Comparison of ENCODE assay signal across 8 cellular contexts in genomic region chr20:2509468-2509781, GRCh38. TPM values are rescaled to one million over a fixed set of nuclear protein-coding genes. Genes with fewer than 3 reads are reported as not detected.
DNase-seq lines count a peak whose midpoint lies in the region; ATAC-seq, FAIRE-seq and TF ChIP-seq lines count a peak whose summit lies in the region.

No MANE protein-coding gene starts in this region.

- 58 to 76% (median 61%) methylated on average over 9 of the region's 9 CpGs for WGBS in small intestine, 3 donors

- no peaks in the 10 kb centered on the region for H3K9me2 ChIP-seq in HCT116 (ENCODE audit: insufficient read depth)

- TF ChIP-seq CTCF in HCT116 (IDR thresholded peaks at IDR 0.05 in 2 of 3, conservative IDR thresholded peaks at IDR 0.05 in 1 of 3; ENCODE audit: borderline replicate concordance in 1 of 3, insufficient read depth in 1 of 3, low read depth in 2 of 3, low read length in 2 of 3), result no peak
- no peak for TF ChIP-seq CTCF in GM10266 (IDR thresholded peaks at IDR 0.05; ENCODE audit: control insufficient read depth, insufficient read depth, low read depth, missing control alignments)

- H4K20me1 ChIP-seq in HCT116 (ENCODE audit: insufficient read depth), result no peaks in the 10 kb centered on the region

- ATAC-seq in HCT116, result peak; percentile 14; the same call in 1 of the 2 replicates
- ATAC-seq in GM18519 (IDR thresholded peaks at IDR 0.05; ENCODE audit: low FRiP score, unreplicated experiment), result no peak

- H3K4me3 ChIP-seq in HCT116 (replicated peaks in 1 of 2; ENCODE audit: low read depth in 1 of 2, low read length in 2 of 2), result peak overlapping the region; percentile 89 to 94
- H3K4me3 ChIP-seq in iPS-11a (ENCODE audit: low read depth, low read length), result peak overlapping the region; percentile 63
- peak overlapping the region in 1 of 2 donors; percentile 67 for H3K4me3 ChIP-seq in small intestine (ENCODE audit: low read depth in 1 of 2, low read length in 2 of 2)

- TF ChIP-seq POLR2A in HCT116 (IDR thresholded peaks at IDR 0.05; ENCODE audit: borderline replicate concordance, extremely low read depth, insufficient read depth, insufficient read length), result no peak

- no peaks in the 10 kb centered on the region for H3K9me3 Mint-ChIP-seq in activated CD4-positive, alpha-beta memory T cell treated with anti-CD3 and anti-CD28 coated beads, Interleukin-2, amount 10 ng/mL, durations not matched to agents 7 days and 5 days

- H3K4me2 ChIP-seq in HCT116 (ENCODE audit: low read length), result peak overlapping the region; percentile 70

- H3K27ac ChIP-seq in HCT116 (ENCODE audit: low read depth, low read length), result peak overlapping the region; percentile 59
- peak overlapping the region; percentile 68 to 86 for H3K27ac ChIP-seq in small intestine (ENCODE audit: low read depth in 1 of 2, low read length in 1 of 2)
- H3K27ac ChIP-seq in caudate nucleus (ENCODE audit: low read depth, low read length), result no peak overlapping the region

- TF ChIP-seq RAD21 in HCT116 (IDR thresholded peaks at IDR 0.05; ENCODE audit: low read depth), result no peak

- H3K4me1 Mint-ChIP-seq in activated CD4-positive, alpha-beta memory T cell treated with anti-CD3 and anti-CD28 coated beads, Interleukin-2, amount 10 ng/mL, durations not matched to agents 7 days and 5 days, result peaks cover 20% of the 10 kb centered on the region

- no peak for DNase-seq in HCT116 (ENCODE audit: low read depth, low spot score)
- no peak for DNase-seq in activated CD4-positive, alpha-beta memory T cell treated with anti-CD3 and anti-CD28 coated beads, Interleukin-2, amount 10 ng/mL, durations not matched to agents 7 days and 5 days
- no peak for DNase-seq in small intestine
- no peak for DNase-seq in caudate nucleus (lab: John Stamatoyannopoulos, UW)
- no peak for DNase-seq in GM10266 (ENCODE audit: extremely low spot score)
- no peak for DNase-seq in superior temporal gyrus (ENCODE audit: extremely low spot score)

- no peak for FAIRE-seq in small intestine (lab: Jason Lieb, UNC)

- H3K9me3 ChIP-seq in HCT116 (ENCODE audit: control insufficient read depth in 1 of 2, insufficient read depth in 1 of 2, low read depth in 1 of 2, low read length in 2 of 2), result no peaks in the 10 kb centered on the region
- no peaks in the 10 kb centered on the region for H3K9me3 ChIP-seq in small intestine (ENCODE audit: control insufficient read depth, low read depth)

- intact Hi-C loops in HCT116 (cut with micrococcal nuclease), result no loop called here

- H2AFZ ChIP-seq in HCT116 (ENCODE audit: low read depth, low read length, poor library complexity, severe bottlenecking), result peak overlapping the region; percentile 94

- BruUV-seq in HCT116 (replicated peaks; lab: Mats Ljungman, UMichigan), result TSS peak; percentile 97

- POLR2A ChIA-PET in HCT116 (lab: Charles Lee), result interaction anchor here (0.7 to 1.0 kb wide), 2 partner anchors 11 to 39 kb away, joined by 3 read pairs; partner anchors contain the start of gene SNRPB
- POLR2A ChIA-PET in activated CD4-positive, alpha-beta memory T cell treated with anti-CD3 and anti-CD28 coated beads, Interleukin-2, amount 10 ng/mL, durations not matched to agents 7 days and 5 days (lab: Charles Lee), result interaction anchor here (0.9 to 3.7 kb wide), 7 partner anchors 11 to 406 kb away, joined by 3 to 33 read pairs (median 7); partner anchors contain the start of gene SNRPB

- H3K4me1 ChIP-seq in HCT116 (ENCODE audit: control insufficient read depth in 1 of 2, insufficient read depth in 2 of 2, low read length in 2 of 2), result peaks cover 5 to 16% of the 10 kb centered on the region in 2 experiments; a peak in 3 of 4 replicates
- H3K4me1 ChIP-seq in small intestine (ENCODE audit: control insufficient read depth in 2 of 2, insufficient read depth in 1 of 2, low read depth in 1 of 2, low read length in 1 of 2), result peaks cover 0 to 7% of the 10 kb centered on the region in 2 donors

- no peaks in the 10 kb centered on the region for H3K27me3 ChIP-seq in HCT116 (ENCODE audit: insufficient read depth, low read length)
- no peaks in the 10 kb centered on the region for H3K27me3 ChIP-seq in small intestine (ENCODE audit: control insufficient read depth in 2 of 2, insufficient read depth in 2 of 2, low read length in 2 of 2)

- peak overlapping the region; percentile 93 for H3K27ac Mint-ChIP-seq in activated CD4-positive, alpha-beta memory T cell treated with anti-CD3 and anti-CD28 coated beads, Interleukin-2, amount 10 ng/mL, durations not matched to agents 7 days and 5 days

- CTCF ChIA-PET in HCT116 (lab: Charles Lee), result interaction anchor here (3.4 kb wide), 1 partner anchor 14 kb away, joined by 28 read pairs; no protein-coding TSS in a partner anchor
- CTCF ChIA-PET in activated CD4-positive, alpha-beta memory T cell treated with anti-CD3 and anti-CD28 coated beads, Interleukin-2, amount 10 ng/mL, durations not matched to agents 7 days and 5 days (lab: Charles Lee), result interaction anchor here (0.9 to 9.6 kb wide), 4 partner anchors 10 to 177 kb away, joined by 3 to 146 read pairs (median 4); no protein-coding TSS in a partner anchor

- peaks cover 28% of the 10 kb centered on the region for H3K27me3 Mint-ChIP-seq in activated CD4-positive, alpha-beta memory T cell treated with anti-CD3 and anti-CD28 coated beads, Interleukin-2, amount 10 ng/mL, durations not matched to agents 7 days and 5 days

- peaks cover 18% of the 10 kb centered on the region for H3K79me2 ChIP-seq in HCT116 (ENCODE audit: insufficient read depth, low read length)

- peak overlapping the region; percentile 83 for H3K9ac ChIP-seq in HCT116 (ENCODE audit: low read length)

- RAD21 ChIA-PET in HCT116 (lab: Charles Lee; ENCODE audit: low non-redundant PET in 1 of 2, low total read pairs in 2 of 2, uncharacterized antibody in 2 of 2, unreplicated experiment in 2 of 2), result no interaction called here

- H3K4me3 Mint-ChIP-seq in activated CD4-positive, alpha-beta memory T cell treated with anti-CD3 and anti-CD28 coated beads, Interleukin-2, amount 10 ng/mL, durations not matched to agents 7 days and 5 days, result peak overlapping the region; percentile 97

- H3K36me3 Mint-ChIP-seq in activated CD4-positive, alpha-beta memory T cell treated with anti-CD3 and anti-CD28 coated beads, Interleukin-2, amount 10 ng/mL, durations not matched to agents 7 days and 5 days (ENCODE audit: low read depth), result peaks cover 5% of the 10 kb centered on the region

- H3K36me3 ChIP-seq in HCT116 (ENCODE audit: control insufficient read depth in 1 of 2, insufficient read depth in 2 of 2, low read length in 2 of 2) (no peaks in the 10 kb centered on the region), small intestine (ENCODE audit: control insufficient read depth in 2 of 2, insufficient read depth in 2 of 2, low read length in 2 of 2) (no peaks in the 10 kb centered on the region)

TF ChIP-seq in HCT116, 20 proteins besides CTCF, POLR2A, EP300 and RAD21 (continues in another document):
- no peak for TF ChIP-seq ZFX (IDR thresholded peaks at IDR 0.05)
- TF ChIP-seq SP1 (IDR thresholded peaks at IDR 0.05; ENCODE audit: low read depth), result no peak
- TF ChIP-seq CBX3 (IDR thresholded peaks at IDR 0.05; ENCODE audit: low read depth), result no peak
- TF ChIP-seq SIN3A (IDR thresholded peaks at IDR 0.05; ENCODE audit: low read depth), result no peak
- no peak for TF ChIP-seq ZBTB33 (IDR thresholded peaks at IDR 0.05; ENCODE audit: extremely low read depth, insufficient replicate concordance, low read length)
- TF ChIP-seq EGR1 (IDR thresholded peaks at IDR 0.05; ENCODE audit: low read depth), result no peak

RNA-seq across cellular contexts. Expression of gene ZNF343, which starts 0.7 kb away (rescaled TPM):
- total RNA-seq in HCT116 (2021; ENCODE audit: unreplicated experiment), result 12.0 TPM
- polyA plus RNA-seq in HCT116 (2012), result 6.1 and 6.5 TPM in 2 replicates
- total RNA-seq in activated CD4-positive, alpha-beta memory T cell treated with anti-CD3 and anti-CD28 coated beads, Interleukin-2, amount 10 ng/mL, durations not matched to agents 7 days and 5 days, result 1 to 10 TPM; 6.2 to 8.8 TPM
- polyA plus RNA-seq in small intestine, result 1 to 10 TPM; 3.2 to 5.0 (median 4.9) TPM

RNA-seq across cellular contexts. Expression of gene TMC2, which starts 26.9 kb away (rescaled TPM):
- not detected for total RNA-seq in HCT116 (2021; ENCODE audit: unreplicated experiment)
- polyA plus RNA-seq in HCT116 (2012), result 0.05 TPM in 1 of 2 replicates, not detected in the other
- not detected for total RNA-seq in activated CD4-positive, alpha-beta memory T cell treated with anti-CD3 and anti-CD28 coated beads, Interleukin-2, amount 10 ng/mL, durations not matched to agents 7 days and 5 days
- polyA plus RNA-seq in small intestine, result under 1 TPM in 1 of 3 donors, not detected in 2; 0.37 TPM

RNA-seq across cellular contexts. Expression of gene SNRPB, which starts 38.8 kb away (rescaled TPM):
- total RNA-seq in HCT116 (2021; ENCODE audit: unreplicated experiment), result 469 TPM
- polyA plus RNA-seq in HCT116 (2012), result 262 and 332 TPM in 2 replicates
- total RNA-seq in activated CD4-positive, alpha-beta memory T cell treated with anti-CD3 and anti-CD28 coated beads, Interleukin-2, amount 10 ng/mL, durations not matched to agents 7 days and 5 days, result 100 to 1,000 TPM; 310 TPM
- polyA plus RNA-seq in small intestine, result 100 to 1,000 TPM; 164 to 316 (median 193) TPM
